8 cellular contexts compared by ENCODE assay signal in genomic region chr6:33206864-33207568, GRCh38. TPM values are rescaled to one million over a fixed set of nuclear protein-coding genes. Genes with fewer than 3 reads are reported as not detected.
A peak's percentile ranks its signal among the peaks of the same experiment; 100 is the strongest.
DNase-seq lines count a peak whose midpoint lies in the region; ATAC-seq, FAIRE-seq and TF ChIP-seq lines count a peak whose summit lies in the region.

No MANE protein-coding gene starts in this region.

- no peaks in the 10 kb centered on the region for H3K9me3 ChIP-seq in kidney (ENCODE audit: control insufficient read depth in 1 of 2, low read length in 2 of 2)
- H3K9me3 ChIP-seq in tibial artery: no peaks in the 10 kb centered on the region

- H3K9me3 Mint-ChIP-seq in activated naive CD8-positive, alpha-beta T cell treated with anti-CD3 and anti-CD28 coated beads for 36 hours: no peaks in the 10 kb centered on the region

- H3K27me3 ChIP-seq in tibial artery: no peaks in the 10 kb centered on the region

- H3K4me3 Mint-ChIP-seq in activated naive CD8-positive, alpha-beta T cell treated with anti-CD3 and anti-CD28 coated beads for 36 hours: peak overlapping the region; percentile 85

- H3K36me3 Mint-ChIP-seq in activated naive CD8-positive, alpha-beta T cell treated with anti-CD3 and anti-CD28 coated beads for 36 hours: peaks cover 29% of the 10 kb centered on the region

- H3K27ac ChIP-seq in kidney (ENCODE audit: low read depth in 2 of 2, low read length in 2 of 2) (no peak overlapping the region), tibial artery (peak overlapping the region; percentile 93 to 97)

- no peak for FAIRE-seq in kidney (lab: Jason Lieb, UNC)

- peak overlapping the region in 1 of 2 donors; percentile 100 for H3K9ac ChIP-seq in kidney (ENCODE audit: low read length in 2 of 2)

- peak overlapping the region; percentile 94 for H3K27ac Mint-ChIP-seq in activated naive CD8-positive, alpha-beta T cell treated with anti-CD3 and anti-CD28 coated beads for 36 hours

- H3K36me3 ChIP-seq in kidney (ENCODE audit: control insufficient read depth in 1 of 2, insufficient read depth in 2 of 2, low read length in 2 of 2): peaks cover 19 to 34% of the 10 kb centered on the region in 2 donors
- peaks cover 17 to 48% (median 40%) of the 10 kb centered on the region in 3 donors for H3K36me3 ChIP-seq in tibial artery

- H3K4me1 ChIP-seq in kidney (ENCODE audit: control insufficient read depth in 1 of 2, insufficient read depth in 1 of 2, low read depth in 1 of 2, low read length in 2 of 2): peaks cover 16 to 27% of the 10 kb centered on the region in 2 donors
- peaks cover 0 to 47% (median 39%) of the 10 kb centered on the region in 4 donors for H3K4me1 ChIP-seq in tibial artery

- H3K27me3 Mint-ChIP-seq in activated naive CD8-positive, alpha-beta T cell treated with anti-CD3 and anti-CD28 coated beads for 36 hours: no peaks in the 10 kb centered on the region

- H3K4me3 ChIP-seq in kidney (ENCODE audit: low read length in 2 of 2): peak overlapping the region in 1 of 2 donors; percentile 94
- H3K4me3 ChIP-seq in tibial artery: peak overlapping the region; percentile 73 to 79

- intact Hi-C loops in kidney (cut with DNase I) (no loop called here), tibial artery (cut with DNase I; ENCODE audit: low total_unique reads) (no loop called here)

- ATAC-seq in HG03108 (IDR thresholded peaks at IDR 0.05; ENCODE audit: unreplicated experiment): no peak
- ATAC-seq in GM19463 (IDR thresholded peaks at IDR 0.05; ENCODE audit: unreplicated experiment): no peak

- DNase-seq in activated effector memory CD4-positive, alpha-beta T cell treated with anti-CD3 and anti-CD28 coated beads, Interleukin-2, amount 50 U/mL, for 16 hours: peak; percentile 61
- DNase-seq in activated effector memory CD4-positive, alpha-beta T cell treated with Interleukin-2 at 50 U/mL for 16 hours: no peak
- no peak for DNase-seq in activated naive CD8-positive, alpha-beta T cell treated with anti-CD3 and anti-CD28 coated beads for 36 hours
- DNase-seq in kidney (peak; percentile 80), tibial artery (peak in 1 of 2 donors; percentile 67), COLO668 (lab: John Stamatoyannopoulos, UW; ENCODE audit: unreplicated experiment) (no peak)

- peaks cover 53% of the 10 kb centered on the region for H3K4me1 Mint-ChIP-seq in activated naive CD8-positive, alpha-beta T cell treated with anti-CD3 and anti-CD28 coated beads for 36 hours

- TF ChIP-seq CTCF in kidney (IDR thresholded peaks at IDR 0.05; ENCODE audit: borderline replicate concordance, extremely low read depth, insufficient read depth) (no peak), tibial artery (IDR thresholded peaks at IDR 0.05) (no peak)

RNA-seq across cellular contexts. Expression of gene RING1, which starts 1.3 kb away (rescaled TPM):
- total RNA-seq in activated naive CD8-positive, alpha-beta T cell treated with anti-CD3 and anti-CD28 coated beads for 36 hours: 10 to 100 TPM; 35.3 to 35.8 TPM
- total RNA-seq in kidney: 47.2 TPM
- polyA plus RNA-seq in kidney (ENCODE audit: insufficient read depth, low read depth, low replicate concordance): 48.6 TPM

RNA-seq across cellular contexts. Expression of gene HSD17B8, which starts 2.6 kb away (rescaled TPM):
- total RNA-seq in activated naive CD8-positive, alpha-beta T cell treated with anti-CD3 and anti-CD28 coated beads for 36 hours: 10 to 100 TPM; 31.1 to 32.6 TPM
- total RNA-seq in kidney: 26.6 TPM
- polyA plus RNA-seq in kidney (ENCODE audit: insufficient read depth, low read depth, low replicate concordance): 83.0 TPM

RNA-seq across cellular contexts. Expression of gene SLC39A7, which starts 6.3 kb away (rescaled TPM):
- total RNA-seq in activated naive CD8-positive, alpha-beta T cell treated with anti-CD3 and anti-CD28 coated beads for 36 hours: 10 to 100 TPM; 51.0 to 55.6 TPM
- 83.3 TPM for total RNA-seq in kidney
- polyA plus RNA-seq in kidney (ENCODE audit: insufficient read depth, low read depth, low replicate concordance): 118 TPM

RNA-seq across cellular contexts. Expression of gene RXRB, which starts 6.6 kb away (rescaled TPM):
- 10 to 100 TPM; 40.4 to 42.1 TPM for total RNA-seq in activated naive CD8-positive, alpha-beta T cell treated with anti-CD3 and anti-CD28 coated beads for 36 hours
- 52.2 TPM for total RNA-seq in kidney
- 35.7 TPM for polyA plus RNA-seq in kidney (ENCODE audit: insufficient read depth, low read depth, low replicate concordance)

RNA-seq across cellular contexts. Expression of gene COL11A2, which starts 14.7 kb away (rescaled TPM):
- total RNA-seq in activated naive CD8-positive, alpha-beta T cell treated with anti-CD3 and anti-CD28 coated beads for 36 hours: 1 to 10 TPM; 1.0 to 1.1 TPM
- 0.85 TPM for total RNA-seq in kidney
- polyA plus RNA-seq in kidney (ENCODE audit: insufficient read depth, low read depth, low replicate concordance): 2.3 TPM

Comparison
In these comparisons a context has a peak if more than half of its experiments do, and no peak if none do; other contexts are left out.
1. DNase-seq: peak in activated effector memory CD4-positive, alpha-beta T cell treated with anti-CD3 and anti-CD28 coated beads, Interleukin-2, amount 50 U/mL, for 16 hours (single experiment) and kidney (single experiment); none in activated effector memory CD4-positive, alpha-beta T cell treated with Interleukin-2 at 50 U/mL for 16 hours (single experiment), activated naive CD8-positive, alpha-beta T cell treated with anti-CD3 and anti-CD28 coated beads for 36 hours (single experiment) and COLO668 (single experiment).
2. H3K27ac ChIP-seq: peak in tibial artery (2 of 2); none in kidney (0 of 2).